1 cellular context compared by ENCODE assay signal in genomic region chr4:115972967-115973366, GRCh38.
TF ChIP-seq lines count a peak whose summit lies in the region.

No MANE protein-coding gene starts in this region.

TF ChIP-seq in H1, 55 proteins besides CTCF, POLR2A, EP300 and RAD21:
- TF ChIP-seq E2F6 (IDR thresholded peaks at IDR 0.05) (peak; percentile 64; the same call in 1 of the 2 replicates), TAF1 (IDR thresholded peaks at IDR 0.05; ENCODE audit: low read depth, low read length) (no peak), NANOG (IDR thresholded peaks at IDR 0.05; ENCODE audit: insufficient read depth, low read depth, low read length, poor library complexity, severe bottlenecking) (no peak), YY1 (IDR thresholded peaks at IDR 0.05; ENCODE audit: low read depth, low read length) (peak; percentile 47; the same call in 1 of the 2 replicates)
- TF ChIP-seq, protein P1, sequence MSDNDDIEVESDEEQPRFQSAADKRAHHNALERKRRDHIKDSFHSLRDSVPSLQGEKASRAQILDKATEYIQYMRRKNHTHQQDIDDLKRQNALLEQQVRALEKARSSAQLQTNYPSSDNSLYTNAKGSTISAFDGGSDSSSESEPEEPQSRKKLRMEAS (IDR thresholded peaks at IDR 0.05): peak; percentile 83
- TF ChIP-seq, protein P2, sequence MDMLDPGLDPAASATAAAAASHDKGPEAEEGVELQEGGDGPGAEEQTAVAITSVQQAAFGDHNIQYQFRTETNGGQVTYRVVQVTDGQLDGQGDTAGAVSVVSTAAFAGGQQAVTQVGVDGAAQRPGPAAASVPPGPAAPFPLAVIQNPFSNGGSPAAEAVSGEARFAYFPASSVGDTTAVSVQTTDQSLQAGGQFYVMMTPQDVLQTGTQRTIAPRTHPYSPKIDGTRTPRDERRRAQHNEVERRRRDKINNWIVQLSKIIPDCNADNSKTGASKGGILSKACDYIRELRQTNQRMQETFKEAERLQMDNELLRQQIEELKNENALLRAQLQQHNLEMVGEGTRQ (IDR thresholded peaks at IDR 0.05; ENCODE audit: low read length): peak; percentile 23; the same call in 1 of the 2 replicates
TF ChIP-seq in H1: peak in this region for 4.
